ENCODE assay signal across 19 cellular contexts in genomic region chr5:170782438-170782837, GRCh38. TPM values are rescaled to one million over a fixed set of nuclear protein-coding genes. Genes with fewer than 3 reads are reported as not detected.
A peak's percentile ranks its signal among the peaks of the same experiment; 100 is the strongest.
DNase-seq lines count a peak whose midpoint lies in the region; ATAC-seq and TF ChIP-seq lines count a peak whose summit lies in the region.
"Had no signal": no experiment of that assay in that cellular context is flagged by ENCODE, and none has a peak within 500 bp of the region (broad histone marks: within the 10 kb centered on the region; RNA-seq: fewer than 3 reads in every experiment).

No MANE protein-coding gene starts in this region.

- TF ChIP-seq CTCF in Calu3 (IDR thresholded peaks at IDR 0.05; ENCODE audit: unreplicated experiment) (no peak), coronary artery (IDR thresholded peaks at IDR 0.05) (no peak), mucosa of descending colon (IDR thresholded peaks at IDR 0.05) (no peak), WERI-Rb-1 (IDR thresholded peaks at IDR 0.05; ENCODE audit: low read depth, low read length) (no peak)

- H3K27ac ChIP-seq in coronary artery (no peak overlapping the region), WERI-Rb-1 (no peak overlapping the region)
- H3K27ac ChIP-seq: ovary, PC-9, uterus had no signal

- H3K9me3 ChIP-seq in mucosa of descending colon (no peaks in the 10 kb centered on the region), WERI-Rb-1 (ENCODE audit: severe bottlenecking) (no peaks in the 10 kb centered on the region)
- H3K9me3 ChIP-seq: esophagus squamous epithelium, ovary, uterus had no signal

- peaks cover 55% of the 10 kb centered on the region for H3K36me3 Mint-ChIP-seq in Calu3 (ENCODE audit: insufficient read depth, unreplicated experiment)
- no peaks in the 10 kb centered on the region for H3K36me3 Mint-ChIP-seq in activated naive CD4-positive, alpha-beta T cell treated with anti-CD3 and anti-CD28 coated beads, Interleukin-2, amount 10 ng/mL, durations not matched to agents 7 days and 5 days

- H3K4me1 Mint-ChIP-seq in Calu3 (ENCODE audit: low read depth, unreplicated experiment): peaks cover 65% of the 10 kb centered on the region
- H3K4me1 Mint-ChIP-seq in activated naive CD4-positive, alpha-beta T cell treated with anti-CD3 and anti-CD28 coated beads, Interleukin-2, amount 10 ng/mL, durations not matched to agents 7 days and 5 days: no peaks in the 10 kb centered on the region
- H3K4me1 Mint-ChIP-seq: activated CD4-positive, alpha-beta memory T cell treated with anti-CD3 and anti-CD28 coated beads, Interleukin-2, amount 10 ng/mL, durations not matched to agents 7 days and 5 days had no signal

- H3K36me3 ChIP-seq in mucosa of descending colon (ENCODE audit: low read depth) (no peaks in the 10 kb centered on the region), WERI-Rb-1 (no peaks in the 10 kb centered on the region)
- H3K36me3 ChIP-seq: esophagus squamous epithelium, ovary, uterus had no signal

- H3K4me3 ChIP-seq in coronary artery (no peak overlapping the region), mucosa of descending colon (no peak overlapping the region), WERI-Rb-1 (ENCODE audit: low read depth, low read length) (no peak overlapping the region)
- H3K4me3 ChIP-seq: esophagus squamous epithelium, ovary, PC-9, uterus had no signal

- no peaks in the 10 kb centered on the region for H3K9me3 Mint-ChIP-seq in Calu3 (ENCODE audit: low read depth, unreplicated experiment)
- H3K9me3 Mint-ChIP-seq in activated naive CD4-positive, alpha-beta T cell treated with anti-CD3 and anti-CD28 coated beads, Interleukin-2, amount 10 ng/mL, durations not matched to agents 7 days and 5 days: no peaks in the 10 kb centered on the region
- H3K9me3 Mint-ChIP-seq: activated CD4-positive, alpha-beta memory T cell treated with anti-CD3 and anti-CD28 coated beads, Interleukin-2, amount 10 ng/mL, durations not matched to agents 7 days and 5 days; dendritic cell treated with granulocyte-macrophage colony-stimulating factor and Interleukin-4, amounts not matched to agents 40 ng/mL and 50 ng/mL, for 4 days had no signal

- no peaks in the 10 kb centered on the region for H3K27me3 Mint-ChIP-seq in Calu3 (ENCODE audit: unreplicated experiment)
- H3K27me3 Mint-ChIP-seq in activated naive CD4-positive, alpha-beta T cell treated with anti-CD3 and anti-CD28 coated beads, Interleukin-2, amount 10 ng/mL, durations not matched to agents 7 days and 5 days: no peaks in the 10 kb centered on the region
- H3K27me3 Mint-ChIP-seq: activated CD4-positive, alpha-beta memory T cell treated with anti-CD3 and anti-CD28 coated beads, Interleukin-2, amount 10 ng/mL, durations not matched to agents 7 days and 5 days had no signal

- H3K27me3 ChIP-seq in WERI-Rb-1 (ENCODE audit: insufficient read depth, low read depth, severe bottlenecking): peaks cover 30% of the 10 kb centered on the region
- H3K27me3 ChIP-seq: esophagus squamous epithelium, ovary, uterus had no signal

- CTCF ChIA-PET in Calu3 (lab: Charles Lee): interaction anchor here (0.5 to 3.0 kb wide), 9 partner anchors 9 to 953 kb away, joined by 3 to 28 read pairs (median 5); no protein-coding TSS in a partner anchor
- CTCF ChIA-PET in activated naive CD4-positive, alpha-beta T cell treated with anti-CD3 and anti-CD28 coated beads, Interleukin-2, amount 10 ng/mL, durations not matched to agents 7 days and 5 days (lab: Charles Lee): interaction anchor here (1.0 kb wide), 1 partner anchor 8 kb away, joined by 3 read pairs; no protein-coding TSS in a partner anchor

- DNase-seq in Calu3: peak; percentile 91
- peak; percentile 44 for DNase-seq in NCI-H1694 (lab: John Stamatoyannopoulos, UW)
- peak; percentile 31 for DNase-seq in coronary artery (ENCODE audit: low spot score)
- peak in 2 of 3 donors; percentile 61 to 69 for DNase-seq in mucosa of descending colon
- DNase-seq in activated naive CD4-positive, alpha-beta T cell treated with anti-CD3 and anti-CD28 coated beads, Interleukin-2, amount 10 ng/mL, durations not matched to agents 7 days and 5 days: no peak
- no peak for DNase-seq in stimulated activated CD4-positive, alpha-beta T cell treated with anti-CD3 and anti-CD28 coated beads, Interleukin-4, amount 100 ng/mL, for 4 hours
- no peak for DNase-seq in NCI-H748 (lab: John Stamatoyannopoulos, UW; ENCODE audit: unreplicated experiment)
- no peak for DNase-seq in WERI-Rb-1
- DNase-seq: activated CD4-positive, alpha-beta memory T cell treated with anti-CD3 and anti-CD28 coated beads, Interleukin-2, amount 10 ng/mL, durations not matched to agents 7 days and 5 days; aorta; esophagus squamous epithelium; islet precursor cell; Karpas-422; NCI-H1417 treated with DMSO at 0.1 percent for 48 hours; ovary; PC-9; stimulated activated naive CD8-positive, alpha-beta T cell treated with anti-CD3 and anti-CD28 coated beads, Interleukin-15, Interleukin-2, amounts not matched to agents 100 U/mL and 50 U/mL, for 24 hours; uterus had no signal

- H3K4me3 Mint-ChIP-seq in Calu3 (ENCODE audit: low read depth, unreplicated experiment): peak overlapping the region; percentile 99
- no peak overlapping the region for H3K4me3 Mint-ChIP-seq in activated naive CD4-positive, alpha-beta T cell treated with anti-CD3 and anti-CD28 coated beads, Interleukin-2, amount 10 ng/mL, durations not matched to agents 7 days and 5 days
- H3K4me3 Mint-ChIP-seq: activated CD4-positive, alpha-beta memory T cell treated with anti-CD3 and anti-CD28 coated beads, Interleukin-2, amount 10 ng/mL, durations not matched to agents 7 days and 5 days; dendritic cell treated with granulocyte-macrophage colony-stimulating factor and Interleukin-4, amounts not matched to agents 40 ng/mL and 50 ng/mL, for 4 days had no signal

- BruUV-seq in Calu3 (replicated peaks; lab: Mats Ljungman, UMichigan): no TSS peak

- peak overlapping the region; percentile 81 for H3K27ac Mint-ChIP-seq in Calu3 (ENCODE audit: unreplicated experiment)
- H3K27ac Mint-ChIP-seq in activated naive CD4-positive, alpha-beta T cell treated with anti-CD3 and anti-CD28 coated beads, Interleukin-2, amount 10 ng/mL, durations not matched to agents 7 days and 5 days: no peak overlapping the region
- H3K27ac Mint-ChIP-seq: activated CD4-positive, alpha-beta memory T cell treated with anti-CD3 and anti-CD28 coated beads, Interleukin-2, amount 10 ng/mL, durations not matched to agents 7 days and 5 days; dendritic cell treated with granulocyte-macrophage colony-stimulating factor and Interleukin-4, amounts not matched to agents 40 ng/mL and 50 ng/mL, for 4 days had no signal

- peak; percentile 90 for ATAC-seq in mucosa of descending colon
- ATAC-seq: stimulated activated naive CD8-positive, alpha-beta T cell treated with anti-CD3 and anti-CD28 coated beads, Interleukin-15, Interleukin-2, amounts not matched to agents 100 U/mL and 50 U/mL, for 24 hours had no signal

- H3K4me1 ChIP-seq in mucosa of descending colon (ENCODE audit: low read depth): no peaks in the 10 kb centered on the region
- H3K4me1 ChIP-seq: uterus had no signal

- intact Hi-C loops in Calu3 (cut with micrococcal nuclease; ENCODE audit: unreplicated experiment): loop anchor here (1.0 to 5.0 kb wide), 3 partner anchors 26 to 605 kb away; partner anchors contain the start of gene NPM1
- intact Hi-C loops in mucosa of descending colon (cut with DNase I, micrococcal nuclease): no loop called here

RNA-seq across cellular contexts. Expression of gene GABRP, which starts 1.1 kb away (rescaled TPM):
- total RNA-seq in Calu3 (2022) (1,275 and 1,278 TPM in 2 replicates), mucosa of descending colon (1 to 10 TPM in 1 of 3 donors, under 1 TPM in 1, not detected in 1; 0.09 to 2.0 TPM)
- total RNA-seq: activated CD4-positive, alpha-beta memory T cell treated with anti-CD3 and anti-CD28 coated beads, Interleukin-2, amount 10 ng/mL, durations not matched to agents 7 days and 5 days had no signal

Comparison
In these comparisons a context has a peak if more than half of its experiments do, and no peak if none do; other contexts are left out.
1. DNase-seq: peak in Calu3 (single experiment), NCI-H1694 (single experiment), coronary artery (single experiment) and mucosa of descending colon (2 of 3); none in activated naive CD4-positive, alpha-beta T cell treated with anti-CD3 and anti-CD28 coated beads, Interleukin-2, amount 10 ng/mL, durations not matched to agents 7 days and 5 days (single experiment), stimulated activated CD4-positive, alpha-beta T cell treated with anti-CD3 and anti-CD28 coated beads, Interleukin-4, amount 100 ng/mL, for 4 hours (0 of 2), NCI-H748 (single experiment) and WERI-Rb-1 (single experiment).
2. RNA of gene GABRP, which starts 1.1 kb away (total RNA-seq): 1,275 to 1,278 TPM in Calu3; 0.09 to 2.0 TPM in mucosa of descending colon; every median in the first group is over 100 times any median in the second.